ENCODE assay signal across 9 cellular contexts in the genomic region with DNA sequence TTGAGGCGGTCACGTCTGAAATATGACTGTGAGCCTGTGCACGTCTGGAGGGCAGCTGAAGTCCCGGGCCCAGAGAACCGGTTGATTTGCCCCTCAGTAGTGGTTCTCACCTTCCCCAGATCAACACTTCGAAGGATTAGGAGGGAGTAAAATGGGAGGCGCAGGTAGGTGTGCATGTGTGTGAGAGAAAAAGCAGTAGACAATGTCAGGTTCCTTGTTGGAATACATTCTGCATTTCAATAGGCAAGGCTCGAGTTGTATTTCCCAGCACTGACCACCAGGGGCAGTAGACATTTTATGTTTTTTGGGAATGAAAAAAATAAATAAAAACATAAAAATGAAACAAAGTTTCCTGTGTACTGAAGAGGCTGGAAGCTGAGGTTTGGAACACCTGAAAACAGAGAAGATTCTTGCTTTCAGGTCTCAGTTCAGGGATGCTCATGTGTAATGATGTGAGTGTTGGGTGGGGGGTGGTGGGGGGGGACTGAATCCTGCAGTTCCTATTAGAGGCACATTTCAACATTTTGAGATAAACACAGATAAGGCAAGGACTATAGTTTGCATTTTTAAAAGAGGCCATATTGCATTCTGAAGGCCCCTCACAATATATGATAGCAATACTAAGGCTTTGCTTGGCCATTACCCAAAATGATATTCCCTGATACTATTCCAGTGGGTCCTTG.
A peak's percentile ranks its signal among the peaks of the same experiment; 100 is the strongest.
DNase-seq lines count a peak whose midpoint lies in the region; ATAC-seq and TF ChIP-seq lines count a peak whose summit lies in the region.
"Had no signal": no experiment of that assay in that cellular context is flagged by ENCODE, and none has a peak within 500 bp of the region (broad histone marks: within the 10 kb centered on the region; RNA-seq: fewer than 3 reads in every experiment).

No MANE protein-coding gene starts in this region.

- TF ChIP-seq POLR2A in esophagus muscularis mucosa (IDR thresholded peaks at IDR 0.05; ENCODE audit: low read depth): no peak

- TF ChIP-seq CTCF in GM10266 (IDR thresholded peaks at IDR 0.05; ENCODE audit: control insufficient read depth, insufficient read depth, low read depth, missing control alignments): peak; percentile 66
- TF ChIP-seq CTCF in PC-3 (conservative IDR thresholded peaks at IDR 0.05; ENCODE audit: low read depth, low read length): peak; percentile 78
- TF ChIP-seq CTCF in esophagus muscularis mucosa (IDR thresholded peaks at IDR 0.05): peak; percentile 26 to 63 (median 57)
- peak; percentile 69 for TF ChIP-seq CTCF in psoas muscle (IDR thresholded peaks at IDR 0.05)

- TF ChIP-seq EP300 in esophagus muscularis mucosa (IDR thresholded peaks at IDR 0.05): no peak

- WGBS in esophagus muscularis mucosa: 61% methylated on average over 8 of the region's 8 CpGs
- WGBS in psoas muscle, 3 donors: 66 to 68% (median 66%) methylated on average over 8 of the region's 8 CpGs

- POLR2A ChIA-PET in PC-3 (lab: Charles Lee; ENCODE audit: unreplicated experiment): no interaction called here

- H3K9me2 ChIP-seq in PC-3 (replicated peaks; ENCODE audit: low read length): no peaks in the 10 kb centered on the region

- H3K4me1 ChIP-seq in BLaER1: peaks cover 66% of the 10 kb centered on the region
- no peaks in the 10 kb centered on the region for H3K4me1 ChIP-seq in PC-3 (ENCODE audit: insufficient read depth, low read length)
- H3K4me1 ChIP-seq in esophagus muscularis mucosa: peaks cover 0 to 7% (median 0%) of the 10 kb centered on the region in 4 donors
- H3K4me1 ChIP-seq in psoas muscle: peaks cover 18% of the 10 kb centered on the region
- H3K4me1 ChIP-seq: SJCRH30 had no signal

- BruUV-seq in PC-3 (replicated peaks; lab: Mats Ljungman, UMichigan): no TSS peak

- H3K9ac ChIP-seq in BLaER1 (no peak overlapping the region), PC-3 (ENCODE audit: low read length) (no peak overlapping the region)

- H3K4me2 ChIP-seq in BLaER1: peak overlapping the region; percentile 72; the same call in 1 of the 2 replicates
- no peak overlapping the region for H3K4me2 ChIP-seq in PC-3 (ENCODE audit: low read length)

- DNase-seq in GM10266 (ENCODE audit: extremely low spot score): no peak
- DNase-seq in PC-3: peak; percentile 61
- DNase-seq in esophagus muscularis mucosa (ENCODE audit: extremely low spot score): no peak
- no peak for DNase-seq in psoas muscle
- no peak for DNase-seq in SHP77 treated with DMSO at 0.1 percent for 48 hours (lab: John Stamatoyannopoulos, UW)

- no peaks in the 10 kb centered on the region for H3K79me2 ChIP-seq in PC-3 (ENCODE audit: low read length)

- H3K27me3 ChIP-seq in BLaER1 (no peaks in the 10 kb centered on the region), PC-3 (ENCODE audit: low read length) (no peaks in the 10 kb centered on the region), esophagus muscularis mucosa (peaks cover 0 to 7% (median 0%) of the 10 kb centered on the region in 4 donors), psoas muscle (ENCODE audit: insufficient read depth in 3 of 3, low read length in 2 of 3) (no peaks in the 10 kb centered on the region)
- H3K27me3 ChIP-seq: SJCRH30 had no signal

- no peaks in the 10 kb centered on the region for H3F3A ChIP-seq in PC-3 (ENCODE audit: low read length, unreplicated experiment)

- H4K20me1 ChIP-seq in BLaER1: no peaks in the 10 kb centered on the region
- H4K20me1 ChIP-seq in PC-3 (ENCODE audit: low read length): no peaks in the 10 kb centered on the region

- no peak for ATAC-seq in PC-3
- ATAC-seq in psoas muscle: no peak
- no peak for ATAC-seq in GM19395 (IDR thresholded peaks at IDR 0.05; ENCODE audit: unreplicated experiment)
- ATAC-seq in activated CD4-positive, CD25-positive, alpha-beta regulatory T cell treated with anti-CD3 and anti-CD28 coated beads, Interleukin-2, amount 50 U/mL, for 24 hours: no peak

- no peak overlapping the region for H3K27ac ChIP-seq in BLaER1
- H3K27ac ChIP-seq in PC-3 (ENCODE audit: low read length): no peak overlapping the region
- no peak overlapping the region for H3K27ac ChIP-seq in esophagus muscularis mucosa (replicated peaks in 1 of 4)
- H3K27ac ChIP-seq in psoas muscle: peak overlapping the region; percentile 86
- H3K27ac ChIP-seq: SJCRH30 had no signal

- H3K36me3 ChIP-seq in BLaER1 (no peaks in the 10 kb centered on the region), PC-3 (ENCODE audit: low read depth, low read length) (no peaks in the 10 kb centered on the region), esophagus muscularis mucosa (no peaks in the 10 kb centered on the region), psoas muscle (ENCODE audit: insufficient read depth in 1 of 2, low read depth in 1 of 2) (no peaks in the 10 kb centered on the region)
- H3K36me3 ChIP-seq: SJCRH30 had no signal

- H3K4me3 ChIP-seq in BLaER1: no peak overlapping the region
- H3K4me3 ChIP-seq in PC-3 (ENCODE audit: low read length): no peak overlapping the region
- H3K4me3 ChIP-seq in esophagus muscularis mucosa: no peak overlapping the region
- H3K4me3 ChIP-seq in psoas muscle: no peak overlapping the region
- H3K4me3 ChIP-seq: SJCRH30 had no signal

- intact Hi-C loops in PC-3 (cut with micrococcal nuclease): no loop called here
- intact Hi-C loops in esophagus muscularis mucosa (cut with DNase I): no loop called here
- intact Hi-C loops in psoas muscle (cut with DNase I): no loop called here

- CTCF ChIA-PET in PC-3 (lab: Charles Lee): no interaction called here

- H3K9me3 ChIP-seq in BLaER1 (no peaks in the 10 kb centered on the region), PC-3 (ENCODE audit: low read length) (no peaks in the 10 kb centered on the region), esophagus muscularis mucosa (no peaks in the 10 kb centered on the region), psoas muscle (no peaks in the 10 kb centered on the region)
- H3K9me3 ChIP-seq: SJCRH30 had no signal

- no peak overlapping the region for H2AFZ ChIP-seq in PC-3 (ENCODE audit: low read length)
